Comparison of ENCODE assay signal across 6 cellular contexts in genomic region chr20:15772826-15773225, GRCh38.
"Had no signal": no experiment of that assay in that cellular context is flagged by ENCODE, and none has a peak within 500 bp of the region (broad histone marks: within the 10 kb centered on the region; RNA-seq: fewer than 3 reads in every experiment).

No MANE protein-coding gene starts in this region.

- H3K4me3 ChIP-seq: GM23338, K562 had no signal

- ATAC-seq: GM23338, K562 had no signal

- H3K4me3 Mint-ChIP-seq: GM23338, H9 had no signal

- DNase-seq: H9, HCEC 1CT, IMR-90, KG1 had no signal

- H3K27ac Mint-ChIP-seq: GM23338, H9 had no signal
